15 cellular contexts compared by ENCODE assay signal in the genomic region with DNA sequence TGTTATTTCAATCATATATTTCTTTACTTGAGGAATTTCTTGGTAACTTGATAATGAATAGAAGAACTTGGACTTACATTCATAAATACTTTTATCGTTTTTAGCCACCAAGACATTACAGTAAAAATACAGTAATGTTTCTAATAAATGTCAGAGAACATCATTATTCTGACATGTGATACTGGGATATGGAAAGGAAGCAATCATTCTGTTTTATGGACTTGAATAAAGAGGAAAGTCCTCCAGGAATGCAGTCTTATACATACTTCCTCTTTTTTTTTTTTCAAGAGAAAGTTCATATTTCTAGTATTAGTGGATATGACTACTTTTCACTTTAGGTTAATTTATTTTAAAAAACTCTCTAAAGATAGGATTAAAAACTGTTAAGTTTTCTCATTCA.
"Had no signal": no experiment of that assay in that cellular context is flagged by ENCODE, and none has a peak within 500 bp of the region (broad histone marks: within the 10 kb centered on the region; RNA-seq: fewer than 3 reads in every experiment).

No MANE protein-coding gene starts in this region.

- H3K27ac ChIP-seq: gastroesophageal sphincter, neural progenitor cell, pancreas, thoracic aorta, VCaP had no signal

- H3K36me3 Mint-ChIP-seq: activated naive CD8-positive, alpha-beta T cell had no signal

- H3K27ac Mint-ChIP-seq: activated naive CD8-positive, alpha-beta T cell; neural progenitor cell had no signal

- DNase-seq: activated CD4-positive, alpha-beta T cell treated with anti-CD3 and anti-CD28 coated beads for 1 hour; activated CD8-positive, alpha-beta memory T cell treated with anti-CD3 and anti-CD28 coated beads, Interleukin-2, amount 50 U/mL, for 48 hours; activated gamma-delta T cell treated with Interleukin-2 at 50 U/mL for 16 hours; amniotic stem cell; islet precursor cell; pancreas; stimulated activated CD4-positive, alpha-beta T cell treated with anti-CD3 and anti-CD28 coated beads, Interleukin-1b, Interleukin-23, amount 100 ng/mL, for 48 hours; T-helper 9 cell had no signal

- H3K4me3 ChIP-seq: gastroesophageal sphincter, neural progenitor cell, pancreas, thoracic aorta had no signal

- H3K4me3 Mint-ChIP-seq: activated naive CD8-positive, alpha-beta T cell; neural progenitor cell had no signal

- H3K4me2 ChIP-seq: neural progenitor cell had no signal

- H3K9me3 ChIP-seq: gastroesophageal sphincter, pancreas, thoracic aorta had no signal

- H3K4me1 ChIP-seq: gastroesophageal sphincter, neural progenitor cell, pancreas had no signal

- H3K27me3 Mint-ChIP-seq: activated naive CD8-positive, alpha-beta T cell had no signal

- ATAC-seq: gastroesophageal sphincter, left lobe of liver, pancreas, sciatic nerve had no signal

- FAIRE-seq: pancreas had no signal
